Comparison of ENCODE assay signal across 22 cellular contexts in the genomic region with DNA sequence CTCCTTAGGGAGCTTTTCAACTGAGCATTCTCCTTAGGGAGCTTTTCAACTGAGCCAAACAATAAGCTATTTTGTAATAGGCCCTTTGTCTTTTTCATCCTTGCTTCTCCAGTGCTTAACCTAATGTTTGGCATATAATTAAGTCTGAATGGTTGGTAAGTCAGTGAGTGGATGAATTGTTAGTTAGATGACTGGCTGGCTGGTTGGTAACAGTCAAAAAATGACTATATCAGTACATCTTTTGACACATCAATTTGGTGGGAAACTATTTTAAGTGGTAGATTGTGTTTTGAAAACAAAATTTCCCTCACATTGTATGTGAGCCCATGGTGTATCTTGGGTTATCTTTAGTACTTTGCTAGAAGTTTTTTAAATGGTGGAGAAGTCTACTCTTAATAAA. TPM values are rescaled to one million over a fixed set of nuclear protein-coding genes. Genes with fewer than 3 reads are reported as not detected.
"Had no signal": no experiment of that assay in that cellular context is flagged by ENCODE, and none has a peak within 500 bp of the region (broad histone marks: within the 10 kb centered on the region; RNA-seq: fewer than 3 reads in every experiment).

No MANE protein-coding gene starts in this region.

- H3K9me3 Mint-ChIP-seq: activated CD4-positive, alpha-beta T cell treated with anti-CD3 and anti-CD28 coated beads, Interleukin-2, amount 10 ng/mL, durations not matched to agents 24 days and 14 days; activated naive CD4-positive, alpha-beta T cell treated with anti-CD3 and anti-CD28 coated beads for 36 hours; activated naive CD8-positive, alpha-beta T cell treated with anti-CD3 and anti-CD28 coated beads, Interleukin-2, amount 50 U/mL, for 24 hours; brain; effector memory CD8-positive, alpha-beta T cell; nephron; stimulated activated naive CD8-positive, alpha-beta T cell treated with anti-CD3 and anti-CD28 coated beads, Interleukin-15, Interleukin-2, amounts not matched to agents 100 ng/mL and 50 ng/mL, for 24 hours had no signal

- H3K27me3 Mint-ChIP-seq: activated CD4-positive, alpha-beta T cell treated with anti-CD3 and anti-CD28 coated beads, Interleukin-2, amount 10 ng/mL, durations not matched to agents 24 days and 14 days; activated naive CD8-positive, alpha-beta T cell treated with anti-CD3 and anti-CD28 coated beads, Interleukin-2, amount 50 U/mL, for 24 hours; brain; effector memory CD8-positive, alpha-beta T cell; stimulated activated naive CD8-positive, alpha-beta T cell treated with anti-CD3 and anti-CD28 coated beads, Interleukin-15, Interleukin-2, amounts not matched to agents 100 ng/mL and 50 ng/mL, for 24 hours had no signal

- H3K27ac Mint-ChIP-seq: activated CD4-positive, alpha-beta T cell treated with anti-CD3 and anti-CD28 coated beads, Interleukin-2, amount 10 ng/mL, durations not matched to agents 24 days and 14 days; activated CD8-positive, alpha-beta T cell treated with anti-CD3 and anti-CD28 coated beads, Interleukin-2, amount 10 ng/mL, durations not matched to agents 7 days and 5 days; activated naive CD4-positive, alpha-beta T cell treated with anti-CD3 and anti-CD28 coated beads for 36 hours; activated naive CD8-positive, alpha-beta T cell treated with anti-CD3 and anti-CD28 coated beads, Interleukin-2, amount 50 U/mL, for 24 hours; brain; nephron; stimulated activated naive CD8-positive, alpha-beta T cell treated with anti-CD3 and anti-CD28 coated beads, Interleukin-15, Interleukin-2, amounts not matched to agents 100 ng/mL and 50 ng/mL, for 24 hours had no signal

- H3K4me1 Mint-ChIP-seq: nephron had no signal

- ATAC-seq: activated CD8-positive, alpha-beta T cell treated with anti-CD3 and anti-CD28 coated beads, Interleukin-2, amount 10 ng/mL, durations not matched to agents 7 days and 5 days; activated naive CD8-positive, alpha-beta T cell treated with anti-CD3 and anti-CD28 coated beads, Interleukin-2, amount 50 U/mL, for 24 hours; effector memory CD8-positive, alpha-beta T cell; heart right ventricle had no signal

- DNase-seq: activated CD4-positive, alpha-beta T cell treated with anti-CD3 and anti-CD28 coated beads, Interleukin-2, amount 10 ng/mL, durations not matched to agents 24 days and 14 days; activated CD8-positive, alpha-beta memory T cell treated with anti-CD3 and anti-CD28 coated beads, Interleukin-2, amount 50 U/mL, for 4 hours; activated CD8-positive, alpha-beta T cell treated with anti-CD3 and anti-CD28 coated beads, Interleukin-2, amount 10 ng/mL, durations not matched to agents 7 days and 5 days; activated naive CD4-positive, alpha-beta T cell treated with anti-CD3 and anti-CD28 coated beads for 36 hours; activated naive CD8-positive, alpha-beta T cell treated with anti-CD3 and anti-CD28 coated beads, Interleukin-2, amount 50 U/mL, for 24 hours; anterior cingulate cortex; caudate nucleus; effector memory CD8-positive, alpha-beta T cell; esophagus squamous epithelium; heart right ventricle; kidney glomerular epithelial cell; left ventricle myocardium inferior; mammary epithelial cell; midbrain; occipital lobe; retina; stimulated activated CD8-positive, alpha-beta memory T cell treated with anti-CD3 and anti-CD28 coated beads, Interleukin-4, amount 100 ng/mL, for 48 hours; uterus had no signal

- H3K4me3 Mint-ChIP-seq: activated CD4-positive, alpha-beta T cell treated with anti-CD3 and anti-CD28 coated beads, Interleukin-2, amount 10 ng/mL, durations not matched to agents 24 days and 14 days; activated CD8-positive, alpha-beta T cell treated with anti-CD3 and anti-CD28 coated beads, Interleukin-2, amount 10 ng/mL, durations not matched to agents 7 days and 5 days; activated naive CD4-positive, alpha-beta T cell treated with anti-CD3 and anti-CD28 coated beads for 36 hours; activated naive CD8-positive, alpha-beta T cell treated with anti-CD3 and anti-CD28 coated beads, Interleukin-2, amount 50 U/mL, for 24 hours; brain; effector memory CD8-positive, alpha-beta T cell; nephron; stimulated activated naive CD8-positive, alpha-beta T cell treated with anti-CD3 and anti-CD28 coated beads, Interleukin-15, Interleukin-2, amounts not matched to agents 100 ng/mL and 50 ng/mL, for 24 hours had no signal

RNA-seq across cellular contexts. Expression of a gene that starts 21.6 kb away (rescaled TPM):
- total RNA-seq: activated CD4-positive, alpha-beta T cell treated with anti-CD3 and anti-CD28 coated beads, Interleukin-2, amount 10 ng/mL, durations not matched to agents 24 days and 14 days; activated CD8-positive, alpha-beta T cell treated with anti-CD3 and anti-CD28 coated beads, Interleukin-2, amount 10 ng/mL, durations not matched to agents 7 days and 5 days; activated naive CD4-positive, alpha-beta T cell treated with anti-CD3 and anti-CD28 coated beads for 36 hours; T-helper 2 cell treated with Interferon-gamma antibody and Interleukin-4, amounts not matched to agents 100 ng/mL and 5 ng/mL, for 36 hours had no signal
